8 cellular contexts compared by ENCODE assay signal in the genomic region with DNA sequence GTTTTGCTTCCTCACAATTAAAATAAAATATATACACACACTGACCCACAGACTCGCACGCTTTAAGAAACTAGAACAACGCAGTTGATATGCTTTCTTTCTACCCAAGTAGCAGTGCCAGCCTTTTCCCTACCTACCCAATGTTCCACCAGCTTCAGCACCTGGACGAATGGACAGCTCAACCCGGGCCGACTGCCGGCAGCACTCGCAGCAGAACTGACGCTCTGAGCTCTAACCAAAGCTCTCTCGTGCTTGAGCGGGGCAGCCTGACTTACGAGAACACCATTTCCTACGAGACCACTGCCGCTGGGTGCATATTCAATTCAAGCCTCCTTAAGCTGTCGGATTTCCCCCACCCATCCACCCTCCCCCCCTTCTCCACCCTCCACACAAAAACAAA.
A peak's percentile ranks its signal among the peaks of the same experiment; 100 is the strongest.
DNase-seq lines count a peak whose midpoint lies in the region; ATAC-seq and TF ChIP-seq lines count a peak whose summit lies in the region.

No MANE protein-coding gene starts in this region.

- peaks cover 0 to 6% (median 3%) of the 10 kb centered on the region in 4 donors for H3K4me1 ChIP-seq in right lobe of liver

- WGBS in right lobe of liver (ENCODE audit: insufficient coverage, low coverage, low lambda C conversion rate, missing lambda C conversion rate), result 1% methylated on average over 14 of the region's 15 CpGs

- no peaks in the 10 kb centered on the region for H3K9me3 ChIP-seq in right lobe of liver

- intact Hi-C loops in right lobe of liver (cut with DNase I), result no loop called here

- ATAC-seq in GM21423 (IDR thresholded peaks at IDR 0.05; ENCODE audit: unreplicated experiment) (peak; percentile 55), right lobe of liver (peak; percentile 90 to 94 (median 92))

- no peak for TF ChIP-seq POLR2A in right lobe of liver (IDR thresholded peaks at IDR 0.05)

- TF ChIP-seq CTCF in right lobe of liver (IDR thresholded peaks at IDR 0.05), result no peak

- peak; percentile 84 for DNase-seq in AG20443 (ENCODE audit: low spot score)
- DNase-seq in NCI-H1105 treated with DMSO at 0.1 percent for 48 hours (lab: John Stamatoyannopoulos, UW), result peak; percentile 64
- DNase-seq in activated CD4-positive, alpha-beta T cell treated with anti-CD3 and anti-CD28 coated beads for 4 hours, result peak; percentile 36 to 54
- peak; percentile 94 for DNase-seq in dermis blood vessel endothelial cell
- DNase-seq in right lobe of liver, result peak; percentile 81 to 85 (median 84)
- peak; percentile 45 to 61 for DNase-seq in stimulated activated CD4-positive, alpha-beta T cell treated with anti-CD3 and anti-CD28 coated beads, Interleukin-4, amount 100 ng/mL, for 4 hours
- DNase-seq in SKM-1 treated with dmso at 0.1 percent for 144 hours (lab: John Stamatoyannopoulos, UW; ENCODE audit: unreplicated experiment), result no peak

- H3K27me3 ChIP-seq in right lobe of liver, result peaks cover 0 to 6% of the 10 kb centered on the region in 2 donors

- H3K4me3 ChIP-seq in right lobe of liver, result no peak overlapping the region

- H3K36me3 ChIP-seq in right lobe of liver, result no peaks in the 10 kb centered on the region

- H3K27ac ChIP-seq in right lobe of liver, result no peak overlapping the region
